In the genomic region with DNA sequence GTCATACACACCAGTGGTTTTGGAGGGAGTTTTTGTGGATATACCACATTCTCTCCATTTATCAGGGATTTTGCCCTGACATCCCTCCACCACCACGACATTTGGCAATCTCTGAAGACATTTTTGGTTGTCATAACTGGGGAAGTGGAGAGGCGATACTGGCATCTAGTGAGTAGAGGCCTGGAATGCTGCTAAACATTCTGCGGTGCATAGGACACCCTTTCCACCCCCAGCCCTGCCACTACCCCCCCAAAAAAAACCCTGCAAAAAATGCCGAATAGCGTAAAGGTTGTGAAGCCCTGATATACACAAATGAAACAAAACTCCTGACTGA, we compare ENCODE assay signal across 8 cellular contexts. TPM values are rescaled to one million over a fixed set of nuclear protein-coding genes. Genes with fewer than 3 reads are reported as not detected.
DNase-seq lines count a peak whose midpoint lies in the region; ATAC-seq lines count a peak whose summit lies in the region.

No MANE protein-coding gene starts in this region.

- H3K9ac ChIP-seq in NT2/D1 (ENCODE audit: insufficient read length, low read depth) (no peak overlapping the region), duodenal mucosa (ENCODE audit: low read depth in 1 of 2, low read length in 2 of 2) (peak overlapping the region; percentile 44 to 79)

- no peak for DNase-seq in CD4-positive, CD25-positive, alpha-beta regulatory T cell
- DNase-seq in NT2/D1 (ENCODE audit: low read depth, low spot score) (no peak), naive B cell (no peak), SHP77 (lab: John Stamatoyannopoulos, UW) (no peak), NCI-H2029 treated with DMSO at 0.1 percent for 48 hours (lab: John Stamatoyannopoulos, UW) (no peak)

- no peaks in the 10 kb centered on the region for H3K9me3 ChIP-seq in CD4-positive, CD25-positive, alpha-beta regulatory T cell (ENCODE audit: control insufficient read depth in 2 of 2, low read length in 2 of 2)
- no peaks in the 10 kb centered on the region for H3K9me3 ChIP-seq in NT2/D1 (ENCODE audit: insufficient read depth, low read length)
- no peaks in the 10 kb centered on the region for H3K9me3 ChIP-seq in duodenal mucosa (ENCODE audit: control insufficient read depth in 1 of 2, low read length in 2 of 2)

- peak overlapping the region; percentile 94 to 96 (median 96) for H3K4me3 Mint-ChIP-seq in CD4-positive, CD25-positive, alpha-beta regulatory T cell
- H3K4me3 Mint-ChIP-seq in naive B cell = peak overlapping the region; percentile 90 to 96 (median 94)

- no peak for ATAC-seq in CD4-positive, CD25-positive, alpha-beta regulatory T cell (ENCODE audit: low read depth in 2 of 2)
- ATAC-seq in naive B cell (ENCODE audit: low read depth in 2 of 2) = no peak
- no peak for ATAC-seq in HG02938 (IDR thresholded peaks at IDR 0.05; ENCODE audit: unreplicated experiment)
- ATAC-seq in HG03439 (IDR thresholded peaks at IDR 0.05; ENCODE audit: unreplicated experiment) = no peak

- H3K4me3 ChIP-seq in CD4-positive, CD25-positive, alpha-beta regulatory T cell (ENCODE audit: low read depth, low read length) = peak overlapping the region; percentile 97
- H3K4me3 ChIP-seq in NT2/D1 (ENCODE audit: insufficient read length, low read depth) = peak overlapping the region; percentile 26
- peak overlapping the region; percentile 64 to 87 for H3K4me3 ChIP-seq in duodenal mucosa (ENCODE audit: low read depth in 1 of 2, low read length in 2 of 2)

- no peaks in the 10 kb centered on the region for H3K27me3 ChIP-seq in CD4-positive, CD25-positive, alpha-beta regulatory T cell (ENCODE audit: control insufficient read depth, insufficient read depth, low read length)
- no peaks in the 10 kb centered on the region for H3K27me3 ChIP-seq in NT2/D1 (ENCODE audit: insufficient read depth, insufficient read length)
- no peaks in the 10 kb centered on the region for H3K27me3 ChIP-seq in duodenal mucosa (ENCODE audit: control insufficient read depth in 1 of 2, insufficient read depth in 2 of 2, low read length in 2 of 2)

- peaks cover 0 to 1% (median 0%) of the 10 kb centered on the region in 7 donors for H3K9me3 Mint-ChIP-seq in CD4-positive, CD25-positive, alpha-beta regulatory T cell
- H3K9me3 Mint-ChIP-seq in naive B cell = peaks cover 0 to 4% (median 0%) of the 10 kb centered on the region in 7 donors

- H3K27ac ChIP-seq in CD4-positive, CD25-positive, alpha-beta regulatory T cell (ENCODE audit: insufficient read depth, low read length, poor library complexity, severe bottlenecking) = peak overlapping the region; percentile 83
- peak overlapping the region; percentile 52 for H3K27ac ChIP-seq in duodenal mucosa (ENCODE audit: low read depth, low read length)

- peaks cover 15 to 80% (median 48%) of the 10 kb centered on the region in 4 donors for H3K4me1 Mint-ChIP-seq in CD4-positive, CD25-positive, alpha-beta regulatory T cell
- H3K4me1 Mint-ChIP-seq in naive B cell = peaks cover 31 to 51% (median 46%) of the 10 kb centered on the region in 3 donors

- H3K27ac Mint-ChIP-seq in CD4-positive, CD25-positive, alpha-beta regulatory T cell = peak overlapping the region in 2 of 3 donors; percentile 90 to 95
- H3K27ac Mint-ChIP-seq in naive B cell = peak overlapping the region; percentile 79 to 96 (median 94)

- H3K4me1 ChIP-seq in CD4-positive, CD25-positive, alpha-beta regulatory T cell (ENCODE audit: control insufficient read depth, insufficient read depth, low read length, poor library complexity, severe bottlenecking) = peaks cover 66% of the 10 kb centered on the region
- H3K4me1 ChIP-seq in NT2/D1 (ENCODE audit: insufficient read depth, insufficient read length) (peaks cover 6% of the 10 kb centered on the region), duodenal mucosa (ENCODE audit: control insufficient read depth in 1 of 2, insufficient read depth in 2 of 2, low read length in 2 of 2) (peaks cover 36 to 48% of the 10 kb centered on the region in 2 donors)

- H3K36me3 ChIP-seq in CD4-positive, CD25-positive, alpha-beta regulatory T cell (ENCODE audit: control insufficient read depth, insufficient read depth, low read length) = no peaks in the 10 kb centered on the region
- no peaks in the 10 kb centered on the region for H3K36me3 ChIP-seq in NT2/D1 (ENCODE audit: insufficient read depth, insufficient read length, low read length)
- no peaks in the 10 kb centered on the region for H3K36me3 ChIP-seq in duodenal mucosa (ENCODE audit: control insufficient read depth in 1 of 2, insufficient read depth in 2 of 2, low read length in 2 of 2)

- H3K27me3 Mint-ChIP-seq in CD4-positive, CD25-positive, alpha-beta regulatory T cell = no peaks in the 10 kb centered on the region
- no peaks in the 10 kb centered on the region for H3K27me3 Mint-ChIP-seq in naive B cell

- H3K36me3 Mint-ChIP-seq in CD4-positive, CD25-positive, alpha-beta regulatory T cell = no peaks in the 10 kb centered on the region
- no peaks in the 10 kb centered on the region for H3K36me3 Mint-ChIP-seq in naive B cell

RNA-seq across cellular contexts. Expression of a gene that starts 0.6 kb away (rescaled TPM):
- 36.0 TPM for total RNA-seq in CD4-positive, CD25-positive, alpha-beta regulatory T cell
- 10 to 100 TPM; 48.1 to 64.6 (median 59.3) TPM for polyA plus RNA-seq in CD4-positive, CD25-positive, alpha-beta regulatory T cell
- polyA plus RNA-seq in naive B cell (ENCODE audit: low read depth in 6 of 6) = 10 to 100 TPM; 13.9 to 39.0 (median 28.5) TPM

RNA-seq across cellular contexts. Expression of a gene that starts 27.3 kb away (rescaled TPM):
- total RNA-seq in CD4-positive, CD25-positive, alpha-beta regulatory T cell = not detected
- not detected for polyA plus RNA-seq in CD4-positive, CD25-positive, alpha-beta regulatory T cell
- not detected for polyA plus RNA-seq in naive B cell (ENCODE audit: low read depth in 6 of 6)

RNA-seq across cellular contexts. Expression of a gene that starts 31.3 kb away (rescaled TPM):
- not detected for total RNA-seq in CD4-positive, CD25-positive, alpha-beta regulatory T cell
- under 1 TPM in 1 of 4 donors, not detected in 3; 0.59 TPM for polyA plus RNA-seq in CD4-positive, CD25-positive, alpha-beta regulatory T cell
- polyA plus RNA-seq in naive B cell (ENCODE audit: low read depth in 6 of 6) = not detected

Comparison
In these comparisons a context has a peak if more than half of its experiments do, and no peak if none do; other contexts are left out.
1. H3K4me3 ChIP-seq: peak in every context shown above with its lines; median percentile 97 in CD4-positive, CD25-positive, alpha-beta regulatory T cell; 76 in duodenal mucosa; 26 in NT2/D1.